In the genomic region with DNA sequence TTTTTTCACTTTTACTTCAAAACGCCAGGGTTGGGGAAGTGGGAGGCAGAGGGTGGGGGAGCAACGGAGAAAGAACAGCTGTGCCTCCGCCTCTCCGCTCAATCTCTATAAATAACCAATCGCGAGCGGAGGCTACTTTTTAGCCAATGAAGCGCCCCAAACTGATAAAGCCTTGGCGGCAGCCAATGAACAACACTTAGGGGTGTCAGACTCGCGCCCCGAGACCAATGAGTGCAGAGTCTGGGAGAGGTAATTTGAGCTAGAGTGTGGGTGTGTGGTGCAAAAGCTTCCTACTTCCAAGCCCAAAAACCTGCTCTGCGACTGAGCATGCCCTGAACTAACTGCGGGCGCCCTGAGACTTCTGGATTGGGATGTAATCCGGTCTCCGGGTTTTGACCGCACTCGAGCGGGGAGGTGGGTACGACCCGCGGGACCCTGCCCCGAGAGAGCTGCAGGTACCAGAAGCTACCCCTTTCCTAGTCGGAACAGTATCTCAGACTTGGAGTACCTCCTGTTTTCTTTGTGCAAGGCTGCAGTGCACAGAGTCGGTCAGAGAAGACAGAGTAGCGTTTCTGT, we compare ENCODE assay signal across 8 cellular contexts. TPM values are rescaled to one million over a fixed set of nuclear protein-coding genes. Genes with fewer than 3 reads are reported as not detected.
DNase-seq lines count a peak whose midpoint lies in the region; ATAC-seq and TF ChIP-seq lines count a peak whose summit lies in the region.

No MANE protein-coding gene starts in this region.

- H3K36me3 ChIP-seq in left ventricle myocardium inferior: no peaks in the 10 kb centered on the region

- peak overlapping the region; percentile 85 for H3K4me3 ChIP-seq in GM12864 (ENCODE audit: low read depth, low read length)
- H3K4me3 ChIP-seq in left ventricle myocardium inferior: peak overlapping the region; percentile 97

- ATAC-seq in HG02642 (IDR thresholded peaks at IDR 0.05; ENCODE audit: poor library complexity, unreplicated experiment): peak; percentile 79

- peak overlapping the region; percentile 94 for H3K27ac ChIP-seq in left ventricle myocardium inferior (replicated peaks)

- TF ChIP-seq CTCF in GM12864 (IDR thresholded peaks at IDR 0.05; ENCODE audit: low read depth, low read length, missing control alignments) (no peak), left ventricle myocardium inferior (IDR thresholded peaks at IDR 0.05; ENCODE audit: borderline replicate concordance) (no peak)

- peaks cover 56% of the 10 kb centered on the region for H3K4me1 ChIP-seq in left ventricle myocardium inferior

- DNase-seq in GM12864 (ENCODE audit: low read depth) (peak; percentile 99), NCI-H1105 (lab: John Stamatoyannopoulos, UW) (peak; percentile 100), T-helper 1 cell (peak; percentile 79 to 98 (median 88)), amygdala (lab: John Stamatoyannopoulos, UW) (peak; percentile 17 to 96 (median 85)), left ventricle myocardium inferior (peak; percentile 91), posterior vena cava (ENCODE audit: low spot score) (peak; percentile 97), ureter (ENCODE audit: low spot score) (peak; percentile 97)

- intact Hi-C loops in left ventricle myocardium inferior (cut with micrococcal nuclease): loop anchor here (10.0 kb wide), 1 partner anchor 124 kb away; no protein-coding TSS in a partner anchor
- intact Hi-C loops in posterior vena cava (cut with DNase I): loop anchor here (10.0 kb wide), 2 partner anchors 106 to 604 kb away; no protein-coding TSS in a partner anchor

- H3K27me3 ChIP-seq in left ventricle myocardium inferior (ENCODE audit: low read depth): no peaks in the 10 kb centered on the region

- no peaks in the 10 kb centered on the region for H3K9me3 ChIP-seq in left ventricle myocardium inferior (replicated peaks)

RNA-seq across cellular contexts. Expression of gene RAP2B, which starts 0.8 kb away (rescaled TPM):
- 2.7 TPM for total RNA-seq in left ventricle myocardium inferior
- total RNA-seq in posterior vena cava: 10 to 100 TPM; 10.7 to 14.1 TPM
- total RNA-seq in ureter: 14.9 TPM

Comparison
In these comparisons a context has a peak if more than half of its experiments do, and no peak if none do; other contexts are left out.
1. Peak in every context shown above with its lines: DNase-seq, ATAC-seq, H3K4me3 ChIP-seq and H3K27ac ChIP-seq.